Comparison of ENCODE assay signal across 11 cellular contexts in the genomic region with DNA sequence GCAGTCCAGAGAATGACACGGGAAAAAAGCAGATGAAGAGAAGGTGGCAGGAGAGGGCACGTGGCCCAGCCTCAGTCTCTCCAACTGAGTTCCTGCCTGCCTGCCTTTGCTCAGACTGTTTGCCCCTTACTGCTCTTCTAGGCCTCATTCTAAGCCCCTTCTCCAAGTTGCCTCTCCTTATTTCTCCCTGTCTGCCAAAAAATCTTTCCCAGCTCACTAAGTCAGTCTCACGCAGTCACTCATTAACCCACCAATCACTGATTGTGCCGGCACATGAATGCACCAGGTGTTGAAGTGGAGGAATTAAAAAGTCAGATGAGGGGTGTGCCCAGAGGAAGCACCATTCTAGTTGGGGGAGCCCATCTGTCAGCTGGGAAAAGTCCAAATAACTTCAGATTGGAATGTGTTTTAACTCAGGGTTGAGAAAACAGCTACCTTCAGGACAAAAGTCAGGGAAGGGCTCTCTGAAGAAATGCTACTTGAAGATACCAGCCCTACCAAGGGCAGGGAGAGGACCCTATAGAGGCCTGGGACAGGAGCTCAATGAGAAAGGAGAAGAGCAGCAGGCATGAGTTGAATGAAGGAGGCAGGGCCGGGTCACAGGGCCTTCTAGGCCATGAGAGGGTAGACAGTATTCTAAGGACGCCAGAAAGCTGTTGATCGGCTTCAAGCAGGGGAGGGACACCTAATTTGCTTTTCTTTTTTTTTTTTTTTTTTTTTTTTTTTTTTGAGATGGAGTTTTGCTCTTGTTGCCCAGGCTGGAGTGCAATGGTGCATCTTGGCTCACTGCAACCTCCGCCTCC. TPM values are rescaled to one million over a fixed set of nuclear protein-coding genes. Genes with fewer than 3 reads are reported as not detected.
DNase-seq lines count a peak whose midpoint lies in the region; ATAC-seq and TF ChIP-seq lines count a peak whose summit lies in the region.
"Had no signal": no experiment of that assay in that cellular context is flagged by ENCODE, and none has a peak within 500 bp of the region (broad histone marks: within the 10 kb centered on the region; RNA-seq: fewer than 3 reads in every experiment).

No MANE protein-coding gene starts in this region.

- H3K36me3 Mint-ChIP-seq in activated CD8-positive, alpha-beta T cell treated with anti-CD3 and anti-CD28 coated beads for 36 hours (ENCODE audit: low read depth) = peaks cover 97% of the 10 kb centered on the region

- DNase-seq in activated CD8-positive, alpha-beta memory T cell treated with anti-CD3 and anti-CD28 coated beads for 24 hours = peak; percentile 71
- DNase-seq in activated CD8-positive, alpha-beta memory T cell treated with anti-CD3 and anti-CD28 coated beads, Interleukin-2, amount 50 U/mL, for 4 hours = no peak
- DNase-seq in activated CD8-positive, alpha-beta T cell treated with anti-CD3 and anti-CD28 coated beads for 36 hours = peak; percentile 38
- DNase-seq in esophagus squamous epithelium (lab: John Stamatoyannopoulos, UW) = no peak
- DNase-seq in spleen = no peak
- no peak for DNase-seq in NCI-H2029 (lab: John Stamatoyannopoulos, UW)
- no peak for DNase-seq in WERI-Rb-1
- no peak for DNase-seq in lower lobe of right lung
- DNase-seq: NCI-H1105; NK-92 treated with Interleukin-12 subunit alpha and Interleukin-12 subunit beta, amount 100 ng/mL, for 24 hours had no signal

- CTCF ChIA-PET in activated CD8-positive, alpha-beta T cell treated with anti-CD3 and anti-CD28 coated beads for 36 hours (lab: Charles Lee) = interaction anchor here (1.0 to 9.3 kb wide), 11 partner anchors 8 to 551 kb away, joined by 3 to 72 read pairs (median 7); no protein-coding TSS in a partner anchor

- POLR2A ChIA-PET in activated CD8-positive, alpha-beta T cell treated with anti-CD3 and anti-CD28 coated beads for 36 hours (lab: Charles Lee) = interaction anchor here (0.6 to 14.7 kb wide), 11 partner anchors 7 to 807 kb away, joined by 3 to 575 read pairs (median 6); a partner anchor contains a TSS

- no peak for ATAC-seq in activated CD8-positive, alpha-beta T cell treated with anti-CD3 and anti-CD28 coated beads for 36 hours
- no peak for ATAC-seq in lower lobe of right lung
- ATAC-seq: A549 had no signal

- no peaks in the 10 kb centered on the region for H3K27me3 Mint-ChIP-seq in activated CD8-positive, alpha-beta T cell treated with anti-CD3 and anti-CD28 coated beads for 36 hours

- no peak for TF ChIP-seq CTCF in activated CD8-positive, alpha-beta T cell treated with anti-CD3 and anti-CD28 coated beads for 36 hours (IDR thresholded peaks at IDR 0.05)
- TF ChIP-seq CTCF in esophagus squamous epithelium (IDR thresholded peaks at IDR 0.05) (no peak), spleen (IDR thresholded peaks at IDR 0.05 in 8 of 11, conservative IDR thresholded peaks at IDR 0.05 in 3 of 11) (no peak), WERI-Rb-1 (IDR thresholded peaks at IDR 0.05; ENCODE audit: low read depth, low read length) (no peak), lower lobe of right lung (IDR thresholded peaks at IDR 0.05) (no peak)

- peak overlapping the region; percentile 79 for H3K4me3 Mint-ChIP-seq in activated CD8-positive, alpha-beta T cell treated with anti-CD3 and anti-CD28 coated beads for 36 hours

- H3K36me3 ChIP-seq in esophagus squamous epithelium = no peaks in the 10 kb centered on the region
- H3K36me3 ChIP-seq in spleen = peaks cover 0 to 30% (median 0%) of the 10 kb centered on the region in 6 donors
- no peaks in the 10 kb centered on the region for H3K36me3 ChIP-seq in WERI-Rb-1
- no peaks in the 10 kb centered on the region for H3K36me3 ChIP-seq in lower lobe of right lung

- H3K9me3 Mint-ChIP-seq in activated CD8-positive, alpha-beta T cell treated with anti-CD3 and anti-CD28 coated beads for 36 hours = no peaks in the 10 kb centered on the region

- no peaks in the 10 kb centered on the region for H3K27me3 ChIP-seq in esophagus squamous epithelium
- no peaks in the 10 kb centered on the region for H3K27me3 ChIP-seq in spleen (replicated peaks in 1 of 7)
- no peaks in the 10 kb centered on the region for H3K27me3 ChIP-seq in WERI-Rb-1 (ENCODE audit: insufficient read depth, low read depth, severe bottlenecking)
- H3K27me3 ChIP-seq in lower lobe of right lung (ENCODE audit: low read depth) = no peaks in the 10 kb centered on the region

- H3K9me3 ChIP-seq in esophagus squamous epithelium (no peaks in the 10 kb centered on the region), spleen (no peaks in the 10 kb centered on the region), WERI-Rb-1 (ENCODE audit: severe bottlenecking) (no peaks in the 10 kb centered on the region), lower lobe of right lung (no peaks in the 10 kb centered on the region)
- H3K9me3 ChIP-seq: A549 had no signal

- peaks cover 93% of the 10 kb centered on the region for H3K4me1 Mint-ChIP-seq in activated CD8-positive, alpha-beta T cell treated with anti-CD3 and anti-CD28 coated beads for 36 hours (ENCODE audit: low read depth)

- peak overlapping the region; percentile 94 for H3K27ac Mint-ChIP-seq in activated CD8-positive, alpha-beta T cell treated with anti-CD3 and anti-CD28 coated beads for 36 hours

- peaks cover 7 to 71% (median 22%) of the 10 kb centered on the region in 3 donors for H3K4me1 ChIP-seq in esophagus squamous epithelium
- peaks cover 42 to 97% (median 83%) of the 10 kb centered on the region in 6 donors for H3K4me1 ChIP-seq in spleen
- H3K4me1 ChIP-seq in lower lobe of right lung = peaks cover 39% of the 10 kb centered on the region
- H3K4me1 ChIP-seq: A549 had no signal

- intact Hi-C loops in activated CD8-positive, alpha-beta T cell treated with anti-CD3 and anti-CD28 coated beads for 36 hours (cut with micrococcal nuclease) = loop anchor here (5.0 to 10.0 kb wide), 2 partner anchors 556 to 1283 kb away; a partner anchor contains a TSS
- intact Hi-C loops in esophagus squamous epithelium (cut with DNase I) = no loop called here
- intact Hi-C loops in spleen (cut with DNase I; ENCODE audit: low total_unique reads) = no loop called here
- intact Hi-C loops in lower lobe of right lung (cut with DNase I) = no loop called here

- peak overlapping the region in 3 of 4 donors; percentile 10 to 71 (median 70) for H3K27ac ChIP-seq in esophagus squamous epithelium
- peak overlapping the region; percentile 50 to 96 (median 84) for H3K27ac ChIP-seq in spleen
- H3K27ac ChIP-seq in WERI-Rb-1 = no peak overlapping the region
- no peak overlapping the region for H3K27ac ChIP-seq in lower lobe of right lung
- H3K27ac ChIP-seq: A549 had no signal

- 77 to 78% methylated on average over 7 of the region's 8 CpGs for WGBS in esophagus squamous epithelium, 2 donors
- WGBS in spleen, 5 donors = 66 to 86% (median 78%) methylated on average over 7 to 8 of the region's 8 CpGs

- no peak overlapping the region for H3K4me3 ChIP-seq in esophagus squamous epithelium
- H3K4me3 ChIP-seq in spleen = peak overlapping the region in 1 of 8 donors; percentile 50
- no peak overlapping the region for H3K4me3 ChIP-seq in WERI-Rb-1 (ENCODE audit: low read depth, low read length)
- H3K4me3 ChIP-seq in lower lobe of right lung = no peak overlapping the region
- H3K4me3 ChIP-seq: A549 had no signal

- no peak for TF ChIP-seq POLR2A in esophagus squamous epithelium (IDR thresholded peaks at IDR 0.05)
- no peak for TF ChIP-seq POLR2A in spleen (IDR thresholded peaks at IDR 0.05)

RNA-seq across cellular contexts. Expression of a gene that starts 40.9 kb away (rescaled TPM):
- total RNA-seq in activated CD8-positive, alpha-beta T cell treated with anti-CD3 and anti-CD28 coated beads for 36 hours = 100 to 1,000 TPM; 194 to 196 TPM
- total RNA-seq in esophagus squamous epithelium = 100 to 1,000 TPM; 174 to 280 (median 225) TPM
- total RNA-seq in spleen = 100 to 1,000 TPM; 107 to 176 (median 123) TPM
- polyA plus RNA-seq in spleen = 100 to 1,000 TPM; 102 to 165 (median 147) TPM
- total RNA-seq in lower lobe of right lung = 162 TPM

RNA-seq across cellular contexts. Expression of a gene that starts 50.0 kb away (rescaled TPM):
- total RNA-seq in activated CD8-positive, alpha-beta T cell treated with anti-CD3 and anti-CD28 coated beads for 36 hours = 1 to 10 TPM; 8.6 to 9.4 TPM
- total RNA-seq in esophagus squamous epithelium (10 to 100 TPM; 22.9 to 45.4 (median 30.1) TPM), spleen (10 to 100 TPM; 12.0 to 32.8 (median 24.9) TPM), lower lobe of right lung (28.5 TPM)
- 1 to 10 TPM; 7.2 to 8.6 (median 7.9) TPM for polyA plus RNA-seq in spleen

Comparison
In these comparisons a context has a peak if more than half of its experiments do, and no peak if none do; other contexts are left out.
1. DNase-seq: peak in activated CD8-positive, alpha-beta memory T cell treated with anti-CD3 and anti-CD28 coated beads for 24 hours (single experiment) and activated CD8-positive, alpha-beta T cell treated with anti-CD3 and anti-CD28 coated beads for 36 hours (single experiment); none in activated CD8-positive, alpha-beta memory T cell treated with anti-CD3 and anti-CD28 coated beads, Interleukin-2, amount 50 U/mL, for 4 hours (single experiment), esophagus squamous epithelium (single experiment), spleen (single experiment), NCI-H2029 (single experiment), WERI-Rb-1 (single experiment) and lower lobe of right lung (single experiment).
2. H3K27ac ChIP-seq: peak in esophagus squamous epithelium (3 of 4) and spleen (8 of 8); none in WERI-Rb-1 (single experiment) and lower lobe of right lung (single experiment).